Comparison of ENCODE assay signal across 1 cellular context in the genomic region with DNA sequence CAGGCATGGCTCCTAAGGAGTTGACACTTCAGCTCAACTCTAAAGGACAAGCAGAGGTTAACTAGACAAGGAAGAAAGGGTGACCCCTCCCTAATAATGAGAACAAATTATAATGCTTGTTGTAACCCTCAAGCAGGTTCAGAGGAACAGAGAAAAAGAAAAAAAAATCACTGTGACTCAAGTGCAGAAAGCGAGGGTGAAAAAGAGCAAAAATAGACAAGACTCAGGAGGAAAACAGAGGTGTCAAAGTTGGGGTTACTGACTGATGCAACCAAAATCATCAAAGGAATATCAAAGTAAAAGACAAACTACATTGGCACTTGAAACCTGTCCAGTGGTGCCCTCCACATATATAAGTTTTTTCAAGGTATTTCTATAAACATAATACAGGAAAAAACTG.
A peak's percentile ranks its signal among the peaks of the same experiment; 100 is the strongest.
TF ChIP-seq lines count a peak whose summit lies in the region.

No MANE protein-coding gene starts in this region.

TF ChIP-seq in GM12878, 131 proteins besides CTCF, POLR2A, EP300 and RAD21 (continued from another document and continues in another):
- TF ChIP-seq, protein P1, sequence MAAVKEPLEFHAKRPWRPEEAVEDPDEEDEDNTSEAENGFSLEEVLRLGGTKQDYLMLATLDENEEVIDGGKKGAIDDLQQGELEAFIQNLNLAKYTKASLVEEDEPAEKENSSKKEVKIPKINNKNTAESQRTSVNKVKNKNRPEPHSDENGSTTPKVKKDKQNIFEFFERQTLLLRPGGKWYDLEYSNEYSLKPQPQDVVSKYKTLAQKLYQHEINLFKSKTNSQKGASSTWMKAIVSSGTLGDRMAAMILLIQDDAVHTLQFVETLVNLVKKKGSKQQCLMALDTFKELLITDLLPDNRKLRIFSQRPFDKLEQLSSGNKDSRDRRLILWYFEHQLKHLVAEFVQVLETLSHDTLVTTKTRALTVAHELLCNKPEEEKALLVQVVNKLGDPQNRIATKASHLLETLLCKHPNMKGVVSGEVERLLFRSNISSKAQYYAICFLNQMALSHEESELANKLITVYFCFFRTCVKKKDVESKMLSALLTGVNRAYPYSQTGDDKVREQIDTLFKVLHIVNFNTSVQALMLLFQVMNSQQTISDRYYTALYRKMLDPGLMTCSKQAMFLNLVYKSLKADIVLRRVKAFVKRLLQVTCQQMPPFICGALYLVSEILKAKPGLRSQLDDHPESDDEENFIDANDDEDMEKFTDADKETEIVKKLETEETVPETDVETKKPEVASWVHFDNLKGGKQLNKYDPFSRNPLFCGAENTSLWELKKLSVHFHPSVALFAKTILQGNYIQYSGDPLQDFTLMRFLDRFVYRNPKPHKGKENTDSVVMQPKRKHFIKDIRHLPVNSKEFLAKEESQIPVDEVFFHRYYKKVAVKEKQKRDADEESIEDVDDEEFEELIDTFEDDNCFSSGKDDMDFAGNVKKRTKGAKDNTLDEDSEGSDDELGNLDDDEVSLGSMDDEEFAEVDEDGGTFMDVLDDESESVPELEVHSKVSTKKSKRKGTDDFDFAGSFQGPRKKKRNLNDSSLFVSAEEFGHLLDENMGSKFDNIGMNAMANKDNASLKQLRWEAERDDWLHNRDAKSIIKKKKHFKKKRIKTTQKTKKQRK (IDR thresholded peaks at IDR 0.05; ENCODE audit: low read depth, low read length) = no peak
- TF ChIP-seq SIN3A (IDR thresholded peaks at IDR 0.05; ENCODE audit: low read depth, low read length) (no peak), SREBF1 (IDR thresholded peaks at IDR 0.05; ENCODE audit: low read length) (no peak), NFYA (IDR thresholded peaks at IDR 0.05; ENCODE audit: borderline replicate concordance, low read depth, low read length) (no peak), SIX5 (IDR thresholded peaks at IDR 0.05; ENCODE audit: low read depth, low read length, severe bottlenecking) (no peak), RCOR1 (conservative IDR thresholded peaks at IDR 0.05; ENCODE audit: low read depth, low read length) (no peak), RUNX3 (IDR thresholded peaks at IDR 0.05; ENCODE audit: low read length) (peak; percentile 72), RELA (IDR thresholded peaks at IDR 0.05; ENCODE audit: borderline replicate concordance, partially characterized antibody) (no peak), BCL11A (IDR thresholded peaks at IDR 0.05; ENCODE audit: low read depth, low read length) (peak; percentile 61; the same call in 1 of the 2 replicates), IKZF1 (conservative IDR thresholded peaks at IDR 0.05) (no peak; the same call in 1 of the 2 replicates), CEBPB (IDR thresholded peaks at IDR 0.05; ENCODE audit: borderline replicate concordance in 1 of 2, low read depth in 2 of 2, low read length in 2 of 2) (no peak), ZNF217 (IDR thresholded peaks at IDR 0.05) (no peak), RBBP5 (conservative IDR thresholded peaks at IDR 0.05) (no peak), HDAC6 (IDR thresholded peaks at IDR 0.05; ENCODE audit: unreplicated experiment) (no peak), SP1 (IDR thresholded peaks at IDR 0.05; ENCODE audit: low read depth, low read length) (no peak), POLR2AphosphoS5 (IDR thresholded peaks at IDR 0.05; ENCODE audit: low read length) (no peak), MEF2A (IDR thresholded peaks at IDR 0.05; ENCODE audit: insufficient read depth, low read depth, low read length) (peak; percentile 92), CREB1 (IDR thresholded peaks at IDR 0.05; ENCODE audit: low read depth) (no peak), POLR2AphosphoS2 (IDR thresholded peaks at IDR 0.05; ENCODE audit: low read depth, low read length) (no peak), DPF2 (IDR thresholded peaks at IDR 0.05) (no peak), NFXL1 (IDR thresholded peaks at IDR 0.05; ENCODE audit: borderline replicate concordance) (no peak), FOXK2 (IDR thresholded peaks at IDR 0.05) (no peak), NFIC (IDR thresholded peaks at IDR 0.05; ENCODE audit: low read depth, low read length) (peak; percentile 71; the same call in 1 of the 2 replicates), JUNB (IDR thresholded peaks at IDR 0.05) (peak; percentile 59; the same call in 1 of the 2 replicates), MTA2 (IDR thresholded peaks at IDR 0.05; ENCODE audit: low read depth) (peak; percentile 63), PAX5 (IDR thresholded peaks at IDR 0.05; ENCODE audit: borderline replicate concordance, low read depth, low read length) (0 out of 2 replicates have a peak, but pooled peaks have one; percentile 39), EED (IDR thresholded peaks at IDR 0.05; ENCODE audit: low read depth) (0 out of 2 replicates have a peak, but pooled peaks have one; percentile 39), YBX1 (IDR thresholded peaks at IDR 0.05) (no peak), FOS (IDR thresholded peaks at IDR 0.05; ENCODE audit: borderline replicate concordance, extremely low read depth, insufficient read length) (no peak), ZNF384 (IDR thresholded peaks at IDR 0.05; ENCODE audit: borderline replicate concordance, low read depth, low read length) (peak; percentile 71; the same call in 1 of the 2 replicates), PML (IDR thresholded peaks at IDR 0.05; ENCODE audit: low read length) (no peak; the same call in 1 of the 2 replicates)
- TF ChIP-seq, protein P2, sequence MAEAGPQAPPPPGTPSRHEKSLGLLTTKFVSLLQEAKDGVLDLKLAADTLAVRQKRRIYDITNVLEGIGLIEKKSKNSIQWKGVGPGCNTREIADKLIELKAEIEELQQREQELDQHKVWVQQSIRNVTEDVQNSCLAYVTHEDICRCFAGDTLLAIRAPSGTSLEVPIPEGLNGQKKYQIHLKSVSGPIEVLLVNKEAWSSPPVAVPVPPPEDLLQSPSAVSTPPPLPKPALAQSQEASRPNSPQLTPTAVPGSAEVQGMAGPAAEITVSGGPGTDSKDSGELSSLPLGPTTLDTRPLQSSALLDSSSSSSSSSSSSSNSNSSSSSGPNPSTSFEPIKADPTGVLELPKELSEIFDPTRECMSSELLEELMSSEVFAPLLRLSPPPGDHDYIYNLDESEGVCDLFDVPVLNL (IDR thresholded peaks at IDR 0.05; ENCODE audit: low read depth, low read length) = no peak
- TF ChIP-seq, protein P3, sequence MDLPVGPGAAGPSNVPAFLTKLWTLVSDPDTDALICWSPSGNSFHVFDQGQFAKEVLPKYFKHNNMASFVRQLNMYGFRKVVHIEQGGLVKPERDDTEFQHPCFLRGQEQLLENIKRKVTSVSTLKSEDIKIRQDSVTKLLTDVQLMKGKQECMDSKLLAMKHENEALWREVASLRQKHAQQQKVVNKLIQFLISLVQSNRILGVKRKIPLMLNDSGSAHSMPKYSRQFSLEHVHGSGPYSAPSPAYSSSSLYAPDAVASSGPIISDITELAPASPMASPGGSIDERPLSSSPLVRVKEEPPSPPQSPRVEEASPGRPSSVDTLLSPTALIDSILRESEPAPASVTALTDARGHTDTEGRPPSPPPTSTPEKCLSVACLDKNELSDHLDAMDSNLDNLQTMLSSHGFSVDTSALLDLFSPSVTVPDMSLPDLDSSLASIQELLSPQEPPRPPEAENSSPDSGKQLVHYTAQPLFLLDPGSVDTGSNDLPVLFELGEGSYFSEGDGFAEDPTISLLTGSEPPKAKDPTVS (IDR thresholded peaks at IDR 0.05; ENCODE audit: low read depth, low read length) = no peak
- TF ChIP-seq, protein P4, sequence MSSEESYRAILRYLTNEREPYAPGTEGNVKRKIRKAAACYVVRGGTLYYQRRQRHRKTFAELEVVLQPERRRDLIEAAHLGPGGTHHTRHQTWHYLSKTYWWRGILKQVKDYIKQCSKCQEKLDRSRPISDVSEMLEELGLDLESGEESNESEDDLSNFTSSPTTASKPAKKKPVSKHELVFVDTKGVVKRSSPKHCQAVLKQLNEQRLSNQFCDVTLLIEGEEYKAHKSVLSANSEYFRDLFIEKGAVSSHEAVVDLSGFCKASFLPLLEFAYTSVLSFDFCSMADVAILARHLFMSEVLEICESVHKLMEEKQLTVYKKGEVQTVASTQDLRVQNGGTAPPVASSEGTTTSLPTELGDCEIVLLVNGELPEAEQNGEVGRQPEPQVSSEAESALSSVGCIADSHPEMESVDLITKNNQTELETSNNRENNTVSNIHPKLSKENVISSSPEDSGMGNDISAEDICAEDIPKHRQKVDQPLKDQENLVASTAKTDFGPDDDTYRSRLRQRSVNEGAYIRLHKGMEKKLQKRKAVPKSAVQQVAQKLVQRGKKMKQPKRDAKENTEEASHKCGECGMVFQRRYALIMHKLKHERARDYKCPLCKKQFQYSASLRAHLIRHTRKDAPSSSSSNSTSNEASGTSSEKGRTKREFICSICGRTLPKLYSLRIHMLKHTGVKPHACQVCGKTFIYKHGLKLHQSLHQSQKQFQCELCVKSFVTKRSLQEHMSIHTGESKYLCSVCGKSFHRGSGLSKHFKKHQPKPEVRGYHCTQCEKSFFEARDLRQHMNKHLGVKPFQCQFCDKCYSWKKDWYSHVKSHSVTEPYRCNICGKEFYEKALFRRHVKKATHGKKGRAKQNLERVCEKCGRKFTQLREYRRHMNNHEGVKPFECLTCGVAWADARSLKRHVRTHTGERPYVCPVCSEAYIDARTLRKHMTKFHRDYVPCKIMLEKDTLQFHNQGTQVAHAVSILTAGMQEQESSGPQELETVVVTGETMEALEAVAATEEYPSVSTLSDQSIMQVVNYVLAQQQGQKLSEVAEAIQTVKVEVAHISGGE (CRISPR knock-in tag; IDR thresholded peaks at IDR 0.05) = no peak
- TF ChIP-seq, protein P5, sequence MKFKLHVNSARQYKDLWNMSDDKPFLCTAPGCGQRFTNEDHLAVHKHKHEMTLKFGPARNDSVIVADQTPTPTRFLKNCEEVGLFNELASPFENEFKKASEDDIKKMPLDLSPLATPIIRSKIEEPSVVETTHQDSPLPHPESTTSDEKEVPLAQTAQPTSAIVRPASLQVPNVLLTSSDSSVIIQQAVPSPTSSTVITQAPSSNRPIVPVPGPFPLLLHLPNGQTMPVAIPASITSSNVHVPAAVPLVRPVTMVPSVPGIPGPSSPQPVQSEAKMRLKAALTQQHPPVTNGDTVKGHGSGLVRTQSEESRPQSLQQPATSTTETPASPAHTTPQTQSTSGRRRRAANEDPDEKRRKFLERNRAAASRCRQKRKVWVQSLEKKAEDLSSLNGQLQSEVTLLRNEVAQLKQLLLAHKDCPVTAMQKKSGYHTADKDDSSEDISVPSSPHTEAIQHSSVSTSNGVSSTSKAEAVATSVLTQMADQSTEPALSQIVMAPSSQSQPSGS (IDR thresholded peaks at IDR 0.05; ENCODE audit: low read length) = peak; percentile 6; the same call in 1 of the 2 replicates
- TF ChIP-seq, protein P6, sequence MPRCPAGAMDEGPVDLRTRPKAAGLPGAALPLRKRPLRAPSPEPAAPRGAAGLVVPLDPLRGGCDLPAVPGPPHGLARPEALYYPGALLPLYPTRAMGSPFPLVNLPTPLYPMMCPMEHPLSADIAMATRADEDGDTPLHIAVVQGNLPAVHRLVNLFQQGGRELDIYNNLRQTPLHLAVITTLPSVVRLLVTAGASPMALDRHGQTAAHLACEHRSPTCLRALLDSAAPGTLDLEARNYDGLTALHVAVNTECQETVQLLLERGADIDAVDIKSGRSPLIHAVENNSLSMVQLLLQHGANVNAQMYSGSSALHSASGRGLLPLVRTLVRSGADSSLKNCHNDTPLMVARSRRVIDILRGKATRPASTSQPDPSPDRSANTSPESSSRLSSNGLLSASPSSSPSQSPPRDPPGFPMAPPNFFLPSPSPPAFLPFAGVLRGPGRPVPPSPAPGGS (IDR thresholded peaks at IDR 0.05; ENCODE audit: borderline replicate concordance, insufficient read depth, low read depth, low read length, poor library complexity, severe bottlenecking) = peak; percentile 54
- TF ChIP-seq, protein P7, sequence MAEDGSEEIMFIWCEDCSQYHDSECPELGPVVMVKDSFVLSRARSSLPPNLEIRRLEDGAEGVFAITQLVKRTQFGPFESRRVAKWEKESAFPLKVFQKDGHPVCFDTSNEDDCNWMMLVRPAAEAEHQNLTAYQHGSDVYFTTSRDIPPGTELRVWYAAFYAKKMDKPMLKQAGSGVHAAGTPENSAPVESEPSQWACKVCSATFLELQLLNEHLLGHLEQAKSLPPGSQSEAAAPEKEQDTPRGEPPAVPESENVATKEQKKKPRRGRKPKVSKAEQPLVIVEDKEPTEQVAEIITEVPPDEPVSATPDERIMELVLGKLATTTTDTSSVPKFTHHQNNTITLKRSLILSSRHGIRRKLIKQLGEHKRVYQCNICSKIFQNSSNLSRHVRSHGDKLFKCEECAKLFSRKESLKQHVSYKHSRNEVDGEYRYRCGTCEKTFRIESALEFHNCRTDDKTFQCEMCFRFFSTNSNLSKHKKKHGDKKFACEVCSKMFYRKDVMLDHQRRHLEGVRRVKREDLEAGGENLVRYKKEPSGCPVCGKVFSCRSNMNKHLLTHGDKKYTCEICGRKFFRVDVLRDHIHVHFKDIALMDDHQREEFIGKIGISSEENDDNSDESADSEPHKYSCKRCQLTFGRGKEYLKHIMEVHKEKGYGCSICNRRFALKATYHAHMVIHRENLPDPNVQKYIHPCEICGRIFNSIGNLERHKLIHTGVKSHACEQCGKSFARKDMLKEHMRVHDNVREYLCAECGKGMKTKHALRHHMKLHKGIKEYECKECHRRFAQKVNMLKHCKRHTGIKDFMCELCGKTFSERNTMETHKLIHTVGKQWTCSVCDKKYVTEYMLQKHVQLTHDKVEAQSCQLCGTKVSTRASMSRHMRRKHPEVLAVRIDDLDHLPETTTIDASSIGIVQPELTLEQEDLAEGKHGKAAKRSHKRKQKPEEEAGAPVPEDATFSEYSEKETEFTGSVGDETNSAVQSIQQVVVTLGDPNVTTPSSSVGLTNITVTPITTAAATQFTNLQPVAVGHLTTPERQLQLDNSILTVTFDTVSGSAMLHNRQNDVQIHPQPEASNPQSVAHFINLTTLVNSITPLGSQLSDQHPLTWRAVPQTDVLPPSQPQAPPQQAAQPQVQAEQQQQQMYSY (CRISPR knock-in tag; IDR thresholded peaks at IDR 0.05) = no peak
- TF ChIP-seq, protein P8, sequence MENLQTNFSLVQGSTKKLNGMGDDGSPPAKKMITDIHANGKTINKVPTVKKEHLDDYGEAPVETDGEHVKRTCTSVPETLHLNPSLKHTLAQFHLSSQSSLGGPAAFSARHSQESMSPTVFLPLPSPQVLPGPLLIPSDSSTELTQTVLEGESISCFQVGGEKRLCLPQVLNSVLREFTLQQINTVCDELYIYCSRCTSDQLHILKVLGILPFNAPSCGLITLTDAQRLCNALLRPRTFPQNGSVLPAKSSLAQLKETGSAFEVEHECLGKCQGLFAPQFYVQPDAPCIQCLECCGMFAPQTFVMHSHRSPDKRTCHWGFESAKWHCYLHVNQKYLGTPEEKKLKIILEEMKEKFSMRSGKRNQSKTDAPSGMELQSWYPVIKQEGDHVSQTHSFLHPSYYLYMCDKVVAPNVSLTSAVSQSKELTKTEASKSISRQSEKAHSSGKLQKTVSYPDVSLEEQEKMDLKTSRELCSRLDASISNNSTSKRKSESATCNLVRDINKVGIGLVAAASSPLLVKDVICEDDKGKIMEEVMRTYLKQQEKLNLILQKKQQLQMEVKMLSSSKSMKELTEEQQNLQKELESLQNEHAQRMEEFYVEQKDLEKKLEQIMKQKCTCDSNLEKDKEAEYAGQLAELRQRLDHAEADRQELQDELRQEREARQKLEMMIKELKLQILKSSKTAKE (IDR thresholded peaks at IDR 0.05; ENCODE audit: low read depth, poor library complexity, severe bottlenecking) = no peak
